In the genomic region with DNA sequence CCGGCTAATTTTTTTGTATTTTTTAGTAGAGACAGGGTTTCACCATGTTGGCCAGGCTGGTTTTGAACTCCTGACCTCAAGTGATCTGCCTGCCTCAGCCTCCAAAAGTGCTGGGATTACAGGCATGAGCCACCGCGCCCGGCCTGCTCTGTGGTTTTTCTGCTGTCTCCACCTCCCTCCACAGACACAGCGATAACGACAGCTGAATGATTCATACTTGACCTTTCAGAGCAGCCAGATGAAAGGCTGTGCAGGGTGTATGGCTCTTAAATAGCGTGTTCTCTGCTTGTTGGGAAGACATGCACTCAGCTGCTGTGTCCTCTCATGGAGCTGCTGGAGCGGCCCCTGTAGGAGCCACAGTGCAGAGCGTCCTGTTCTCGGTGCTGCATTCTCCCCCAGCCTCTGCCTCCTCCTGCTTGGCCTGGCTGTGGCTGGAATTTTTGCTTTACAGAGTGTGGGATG, we compare ENCODE assay signal across 8 cellular contexts.
DNase-seq lines count a peak whose midpoint lies in the region; ATAC-seq, FAIRE-seq and TF ChIP-seq lines count a peak whose summit lies in the region.
"Not testable (repeated sequence)": the region's sequence is repeated elsewhere in the genome, so short reads cannot be mapped to it uniquely, and the experiment has no call there.

No MANE protein-coding gene starts in this region.

- peak; percentile 88 to 96 for DNase-seq in A549 (ENCODE audit: low read depth in 1 of 2, low spot score in 1 of 2)
- peak; percentile 59 for DNase-seq in HuH-7 (ENCODE audit: low spot score)
- DNase-seq in Peyer's patch = peak; percentile 25 to 82 (median 73)
- DNase-seq in activated CD8-positive, alpha-beta memory T cell treated with anti-CD3 and anti-CD28 coated beads for 1 hour (ENCODE audit: extremely low read depth in 1 of 2, low read depth in 1 of 2) = peak; percentile 22 to 44
- DNase-seq in cerebellum (ENCODE audit: low spot score) = peak; percentile 33
- DNase-seq in keratinocyte (ENCODE audit: low read depth, low spot score) = peak; percentile 73
- peak; percentile 77 to 80 for DNase-seq in stimulated activated CD4-positive, alpha-beta T cell treated with anti-CD3 and anti-CD28 coated beads, Interleukin-15, amount 100 ng/mL, for 48 hours (ENCODE audit: low read depth in 2 of 2)

- H3K27me3 ChIP-seq in Peyer's patch; keratinocyte (ENCODE audit: control insufficient read depth, extremely low read depth, insufficient read depth, low read length): not testable (repeated sequence)

- FAIRE-seq in A549 (lab: Jason Lieb, UNC) = not testable (repeated sequence)
- peak; percentile 63 for FAIRE-seq in keratinocyte (lab: Jason Lieb, UNC)

- H3K9me1 ChIP-seq in keratinocyte (ENCODE audit: control insufficient read depth, extremely low read depth, insufficient read depth, low read length) = not testable (repeated sequence)

- peak overlapping the region; percentile 78 to 93 for H3K27ac ChIP-seq in A549
- H3K27ac ChIP-seq in Peyer's patch = peak overlapping the region in 3 of 4 donors; percentile 19 to 40 (median 38)
- H3K27ac ChIP-seq in keratinocyte (ENCODE audit: control insufficient read depth, insufficient read depth, low read length) = not testable (repeated sequence)

- CTCF ChIA-PET in A549 (lab: Yijun Ruan, JAX) = interaction anchor here (0.8 to 2.1 kb wide), 14 partner anchors 10 to 196 kb away, joined by 3 to 6 read pairs (median 4); no protein-coding TSS in a partner anchor

- peak; percentile 47 for TF ChIP-seq CTCF in A549 (IDR thresholded peaks at IDR 0.05)
- peak in 4 of 6 experiments; percentile 35 to 55 (median 52) for TF ChIP-seq CTCF in Peyer's patch (IDR thresholded peaks at IDR 0.05)
- peak; percentile 68 to 82 (median 82) for TF ChIP-seq CTCF in keratinocyte (optimal IDR thresholded peaks at IDR 0.05 in 1 of 3, IDR thresholded peaks at IDR 0.05 in 1 of 3, conservative IDR thresholded peaks at IDR 0.05 in 1 of 3; ENCODE audit: extremely low read depth in 1 of 3, insufficient read depth in 2 of 3, low read length in 3 of 3)

- peaks cover 32% of the 10 kb centered on the region for H3K4me1 ChIP-seq in A549
- not testable (repeated sequence) for H3K4me1 ChIP-seq in Peyer's patch; keratinocyte (ENCODE audit: control insufficient read depth, extremely low read depth, insufficient read depth, low read length)

- peak; percentile 66 to 71 for TF ChIP-seq RAD21 in A549 (conservative IDR thresholded peaks at IDR 0.05 in 1 of 2, IDR thresholded peaks at IDR 0.05 in 1 of 2)

- not testable (repeated sequence) for H3K9ac ChIP-seq in keratinocyte (ENCODE audit: control insufficient read depth, extremely low read depth, insufficient read depth, low read length)

- ATAC-seq in A549 = peak; percentile 100
- ATAC-seq in GM18858 (IDR thresholded peaks at IDR 0.05; ENCODE audit: unreplicated experiment) = peak; percentile 55

- H3K9me3 ChIP-seq in A549; Peyer's patch; keratinocyte (ENCODE audit: control insufficient read depth, low read depth, low read length): not testable (repeated sequence)

- H3K36me3 ChIP-seq in Peyer's patch = not testable (repeated sequence)
- peaks cover 0 to 12% of the 10 kb centered on the region in 2 experiments for H3K36me3 ChIP-seq in keratinocyte (ENCODE audit: control insufficient read depth in 2 of 2, extremely low read depth in 1 of 2, insufficient read depth in 2 of 2, low read length in 2 of 2)

- POLR2A ChIA-PET in A549 (lab: Yijun Ruan, JAX) = interaction anchor here (0.6 to 1.1 kb wide), 3 partner anchors 63 to 1278 kb away, joined by 3 to 10 read pairs (median 6); a partner anchor contains a TSS

- H3K4me2 ChIP-seq in A549 = peak overlapping the region; percentile 69
- not testable (repeated sequence) for H3K4me2 ChIP-seq in keratinocyte (ENCODE audit: control insufficient read depth, extremely low read depth, insufficient read depth, low read depth, low read length)

- not testable (repeated sequence) for TF ChIP-seq POLR2A in A549 (IDR thresholded peaks at IDR 0.05; ENCODE audit: low read length)
- peak in 1 of 2 donors; percentile 26 for TF ChIP-seq POLR2A in Peyer's patch (IDR thresholded peaks at IDR 0.05)

- H3K79me2 ChIP-seq in keratinocyte (ENCODE audit: control insufficient read depth, insufficient read depth, low read length) = not testable (repeated sequence)

- 1% methylated on average over 10 of the region's 10 CpGs for WGBS in A549 (ENCODE audit: missing lambda C conversion rate)

- dilution Hi-C loops in keratinocyte (cut with MboI; ENCODE audit: extremely low pct_ligation_motif_present, low sequenced_read_pairs) = not testable (repeated sequence)

- TF ChIP-seq EP300 in A549 (IDR thresholded peaks at IDR 0.05) = not testable (repeated sequence)

- not testable (repeated sequence) for H2AFZ ChIP-seq in keratinocyte (ENCODE audit: control insufficient read depth, low read length)

- H3K4me3 ChIP-seq in A549; Peyer's patch; keratinocyte (ENCODE audit: control insufficient read depth in 2 of 3, extremely low read depth in 1 of 3, insufficient read depth in 2 of 3, low read depth in 1 of 3, low read length in 3 of 3): not testable (repeated sequence)

- H4K20me1 ChIP-seq in keratinocyte (ENCODE audit: control insufficient read depth, extremely low read depth, insufficient read depth, low read length) = not testable (repeated sequence)

TF ChIP-seq in A549, 52 proteins besides CTCF, POLR2A, EP300 and RAD21:
- TF ChIP-seq SMC3 (IDR thresholded peaks at IDR 0.05) (peak; percentile 50), FOSL2 (CRISPR knock-in tag; IDR thresholded peaks at IDR 0.05) (peak; percentile 86), GATA3 (IDR thresholded peaks at IDR 0.05; ENCODE audit: borderline replicate concordance) (peak; percentile 44; the same call in 1 of the 2 replicates), JUN (IDR thresholded peaks at IDR 0.05) (peak; percentile 30 to 53; a peak in 2 of 5 replicates)
- not testable (repeated sequence) for TF ChIP-seq FOSL2 (IDR thresholded peaks at IDR 0.05)
- TF ChIP-seq, protein P1, sequence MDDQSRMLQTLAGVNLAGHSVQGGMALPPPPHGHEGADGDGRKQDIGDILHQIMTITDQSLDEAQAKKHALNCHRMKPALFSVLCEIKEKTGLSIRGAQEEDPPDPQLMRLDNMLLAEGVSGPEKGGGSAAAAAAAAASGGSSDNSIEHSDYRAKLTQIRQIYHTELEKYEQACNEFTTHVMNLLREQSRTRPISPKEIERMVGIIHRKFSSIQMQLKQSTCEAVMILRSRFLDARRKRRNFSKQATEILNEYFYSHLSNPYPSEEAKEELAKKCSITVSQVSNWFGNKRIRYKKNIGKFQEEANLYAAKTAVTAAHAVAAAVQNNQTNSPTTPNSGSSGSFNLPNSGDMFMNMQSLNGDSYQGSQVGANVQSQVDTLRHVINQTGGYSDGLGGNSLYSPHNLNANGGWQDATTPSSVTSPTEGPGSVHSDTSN (IDR thresholded peaks at IDR 0.05) = 0 out of 2 replicates have a peak, but pooled peaks have one; percentile 45
- TF ChIP-seq, protein P2, sequence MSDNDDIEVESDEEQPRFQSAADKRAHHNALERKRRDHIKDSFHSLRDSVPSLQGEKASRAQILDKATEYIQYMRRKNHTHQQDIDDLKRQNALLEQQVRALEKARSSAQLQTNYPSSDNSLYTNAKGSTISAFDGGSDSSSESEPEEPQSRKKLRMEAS (IDR thresholded peaks at IDR 0.05) = peak; percentile 67

Comparison
In these comparisons a context has a peak if more than half of its experiments do, and no peak if none do; other contexts are left out.
1. DNase-seq: peak in every context shown above with its lines; median percentile 92 in A549; 78 in stimulated activated CD4-positive, alpha-beta T cell treated with anti-CD3 and anti-CD28 coated beads, Interleukin-15, amount 100 ng/mL, for 48 hours; 73 in Peyer's patch; 73 in keratinocyte; 59 in HuH-7; 33 in activated CD8-positive, alpha-beta memory T cell treated with anti-CD3 and anti-CD28 coated beads for 1 hour; 33 in cerebellum.